9 cellular contexts compared by ENCODE assay signal in the genomic region with DNA sequence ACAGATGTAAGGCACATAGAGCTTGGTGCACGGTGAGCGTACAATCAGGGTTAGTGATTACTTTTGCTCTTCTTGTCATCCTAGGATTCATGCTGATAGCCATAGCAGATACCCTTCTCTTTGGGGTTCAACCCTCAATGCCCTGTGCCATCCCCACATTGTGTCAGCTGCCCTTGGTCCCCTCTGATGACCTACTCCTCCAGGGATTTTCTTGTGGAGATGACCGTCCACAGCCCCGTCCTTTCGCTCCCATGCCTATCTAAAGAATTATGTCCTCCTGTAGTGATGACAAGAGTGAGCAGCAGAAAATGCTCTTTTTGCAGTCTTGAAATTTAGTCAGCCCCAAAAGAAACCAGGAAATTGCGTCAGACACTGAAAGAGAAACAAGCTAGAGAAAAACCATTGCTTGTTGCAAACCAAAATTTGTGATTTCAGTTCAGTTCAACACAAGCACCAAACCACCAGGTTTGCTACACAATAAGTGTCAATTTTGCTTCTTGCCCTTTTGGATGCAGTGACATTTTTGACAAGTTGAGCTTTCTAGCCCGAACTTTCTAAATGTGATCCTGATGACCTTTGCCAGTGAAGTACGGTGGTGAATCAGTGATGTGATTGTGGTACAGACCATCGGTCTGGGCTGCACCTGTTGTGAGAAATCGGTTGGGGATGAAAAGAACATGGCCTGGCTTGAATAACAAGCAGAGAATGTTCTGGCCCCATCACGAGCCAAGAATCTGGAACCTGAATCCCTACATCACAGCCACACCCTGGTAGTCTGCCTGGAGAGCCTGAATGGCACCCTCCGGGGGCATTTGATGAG. TPM values are rescaled to one million over a fixed set of nuclear protein-coding genes. Genes with fewer than 3 reads are reported as not detected.
DNase-seq lines count a peak whose midpoint lies in the region; TF ChIP-seq lines count a peak whose summit lies in the region.
"Had no signal": no experiment of that assay in that cellular context is flagged by ENCODE, and none has a peak within 500 bp of the region (broad histone marks: within the 10 kb centered on the region; RNA-seq: fewer than 3 reads in every experiment).

No MANE protein-coding gene starts in this region.

- WGBS in GM23248 (ENCODE audit: low coverage in 1 of 2, low lambda C conversion rate in 2 of 2, missing lambda C conversion rate in 2 of 2), 2 experiments: 86 to 87% methylated on average over 12 of the region's 12 CpGs

- H3F3A ChIP-seq in GM23248 (ENCODE audit: insufficient read depth) (no peaks in the 10 kb centered on the region), OCI-LY1 (ENCODE audit: insufficient read depth, low read length) (peaks cover 12% of the 10 kb centered on the region; the same call in 1 of the 2 replicates)

- H3K27me3 ChIP-seq in GM23248 (replicated peaks; ENCODE audit: insufficient read depth) (no peaks in the 10 kb centered on the region), OCI-LY1 (ENCODE audit: insufficient read depth, low read length) (no peaks in the 10 kb centered on the region), muscle layer of duodenum (ENCODE audit: low read depth, low read length) (no peaks in the 10 kb centered on the region)

- H3K4me1 ChIP-seq in GM23248 (ENCODE audit: insufficient read depth) (peaks cover 14% of the 10 kb centered on the region), OCI-LY1 (ENCODE audit: insufficient read depth, low read length, severe bottlenecking) (peaks cover 84% of the 10 kb centered on the region), muscle layer of duodenum (ENCODE audit: control insufficient read depth in 1 of 2, insufficient read depth in 2 of 2, low read length in 2 of 2) (peaks cover 0 to 3% of the 10 kb centered on the region in 2 donors)

- H3K9me2 ChIP-seq in GM23248 (ENCODE audit: insufficient read depth): no peaks in the 10 kb centered on the region
- H3K9me2 ChIP-seq in OCI-LY1 (ENCODE audit: low read depth, low read length): no peaks in the 10 kb centered on the region

- H4K20me1 ChIP-seq in GM23248 (ENCODE audit: insufficient read depth) (no peaks in the 10 kb centered on the region), OCI-LY1 (ENCODE audit: insufficient read depth, low read length) (no peaks in the 10 kb centered on the region)

- in situ Hi-C loops in GM13976 (cut with MboI; ENCODE audit: low sequenced_read_pairs, unreplicated experiment): no loop called here
- in situ Hi-C loops in GM23248 (cut with MboI): no loop called here

- H3K4me3 ChIP-seq in GM23248: no peak overlapping the region
- H3K4me3 ChIP-seq in OCI-LY1 (ENCODE audit: low read depth, low read length, poor library complexity, severe bottlenecking): peak overlapping the region; percentile 23
- no peak overlapping the region for H3K4me3 ChIP-seq in muscle layer of duodenum (ENCODE audit: low read depth in 1 of 2, low read length in 2 of 2)

- no peaks in the 10 kb centered on the region for H3K9me3 ChIP-seq in GM23248 (ENCODE audit: low read depth)
- H3K9me3 ChIP-seq in OCI-LY1 (ENCODE audit: low read length): no peaks in the 10 kb centered on the region
- no peaks in the 10 kb centered on the region for H3K9me3 ChIP-seq in muscle layer of duodenum (ENCODE audit: control insufficient read depth in 1 of 2, low read length in 2 of 2)

- peak; percentile 55 for DNase-seq in GM13976 (ENCODE audit: low spot score)
- peak; percentile 48 for DNase-seq in GM23248
- no peak for DNase-seq in NCI-H226
- no peak for DNase-seq in NCI-H146 treated with DMSO at 0.1 percent for 48 hours (lab: John Stamatoyannopoulos, UW; ENCODE audit: unreplicated experiment)
- no peak for DNase-seq in NCI-H1436 treated with DMSO at 0.1 percent for 48 hours (lab: John Stamatoyannopoulos, UW)
- no peak for DNase-seq in OCI-M1 (lab: John Stamatoyannopoulos, UW)
- DNase-seq: WERI-Rb-1 had no signal

- H3K4me2 ChIP-seq in GM23248 (ENCODE audit: unreplicated experiment) (no peak overlapping the region), OCI-LY1 (ENCODE audit: low read length) (peak overlapping the region; percentile 53)

- H3K79me2 ChIP-seq in GM23248 (ENCODE audit: insufficient read depth): no peaks in the 10 kb centered on the region
- no peaks in the 10 kb centered on the region for H3K79me2 ChIP-seq in OCI-LY1 (ENCODE audit: insufficient read depth, low read length)

- no peak for TF ChIP-seq CTCF in GM13976 (IDR thresholded peaks at IDR 0.05; ENCODE audit: borderline replicate concordance, control extremely low read depth, extremely low read depth, insufficient read depth, missing control alignments)
- TF ChIP-seq CTCF in OCI-LY1 (IDR thresholded peaks at IDR 0.05; ENCODE audit: low read length): no peak

- no peaks in the 10 kb centered on the region for H3K36me3 ChIP-seq in GM23248 (ENCODE audit: low read depth)
- no peaks in the 10 kb centered on the region for H3K36me3 ChIP-seq in OCI-LY1 (ENCODE audit: insufficient read depth, low read length)
- H3K36me3 ChIP-seq in muscle layer of duodenum (ENCODE audit: control insufficient read depth in 1 of 2, insufficient read depth in 2 of 2, low read length in 2 of 2): no peaks in the 10 kb centered on the region
- H3K36me3 ChIP-seq: WERI-Rb-1 had no signal

- H3K9ac ChIP-seq in GM23248 (no peak overlapping the region), OCI-LY1 (ENCODE audit: low read length) (peak overlapping the region; percentile 35; the same call in 1 of the 2 replicates)

- H2AFZ ChIP-seq in GM23248 (no peak overlapping the region), OCI-LY1 (ENCODE audit: low read length) (no peak overlapping the region)

- no peak overlapping the region for H3K27ac ChIP-seq in GM23248
- H3K27ac ChIP-seq in OCI-LY1 (ENCODE audit: low read depth, low read length, poor library complexity, severe bottlenecking): peak overlapping the region; percentile 82
- H3K27ac ChIP-seq in muscle layer of duodenum (ENCODE audit: low read length): peak overlapping the region; percentile 18
- H3K27ac ChIP-seq: WERI-Rb-1 had no signal

RNA-seq across cellular contexts. Expression of a gene that starts 41.3 kb away (rescaled TPM):
- total RNA-seq in GM23248 (2014; rRNA removed; shearing (Covaris generic)): 6.3 and 7.1 TPM in 2 replicates
- 21.5 and 23.0 TPM in 2 replicates for polyA plus RNA-seq in GM23248 (2016; fragmentation: Nextera tagmentation; extraction: Ambion mirVana)

Comparison
In these comparisons a context has a peak if more than half of its experiments do, and no peak if none do; other contexts are left out.
1. DNase-seq: peak in GM13976 (single experiment) and GM23248 (single experiment); none in NCI-H226 (single experiment), NCI-H146 treated with DMSO at 0.1 percent for 48 hours (single experiment), NCI-H1436 treated with DMSO at 0.1 percent for 48 hours (single experiment) and OCI-M1 (single experiment).